Comparison of ENCODE assay signal across 32 cellular contexts in the genomic region with DNA sequence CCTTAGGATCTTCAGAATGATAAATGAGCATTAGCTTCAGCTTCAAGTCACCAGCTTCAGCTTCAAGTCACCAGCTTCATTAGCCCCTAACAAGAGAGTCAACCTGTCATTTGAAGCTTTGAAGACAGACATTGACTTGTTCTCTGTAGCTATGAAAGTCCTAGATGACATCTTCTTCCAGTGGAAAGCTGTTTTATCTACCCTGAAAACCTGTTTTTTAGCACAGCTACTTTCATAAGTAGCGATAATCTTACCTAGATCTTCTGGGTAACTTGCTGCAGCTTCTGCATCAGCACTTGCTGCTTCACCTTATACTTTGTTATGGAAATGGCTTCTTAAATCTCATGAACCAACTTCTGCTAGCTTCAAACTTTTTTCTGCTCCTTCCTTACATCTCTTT.
DNase-seq lines count a peak whose midpoint lies in the region; ATAC-seq, FAIRE-seq and TF ChIP-seq lines count a peak whose summit lies in the region.
"Had no signal": no experiment of that assay in that cellular context is flagged by ENCODE, and none has a peak within 500 bp of the region (broad histone marks: within the 10 kb centered on the region; RNA-seq: fewer than 3 reads in every experiment).

No MANE protein-coding gene starts in this region.

- no TSS peak for BruUV-seq in K562 (replicated peaks; lab: Mats Ljungman, UMichigan)

- intact Hi-C loops in K562 (cut with micrococcal nuclease): no loop called here

- H3K18ac ChIP-seq in H1 (ENCODE audit: extremely low read depth, low read length): no peak overlapping the region

- H3K23me2 ChIP-seq in H1 (ENCODE audit: low read depth, low read length): no peaks in the 10 kb centered on the region

- POLR2A ChIA-PET in K562 (lab: Yijun Ruan, JAX) (interaction anchor here (1.1 kb wide), 1 partner anchor 25 kb away, joined by 4 read pairs; no protein-coding TSS in a partner anchor), H1 (lab: Charles Lee; ENCODE audit: partially characterized antibody) (no interaction called here)

- no peak overlapping the region for H2BK12ac ChIP-seq in H1 (ENCODE audit: low read depth, low read length)

- H2BK15ac ChIP-seq in H1 (ENCODE audit: low read length): no peak overlapping the region

- H2BK120ac ChIP-seq in H1 (replicated peaks; ENCODE audit: low read depth, low read length): no peak overlapping the region

- H3K79me2 ChIP-seq in K562 (ENCODE audit: control insufficient read depth, insufficient read depth, low read length): no peaks in the 10 kb centered on the region
- no peaks in the 10 kb centered on the region for H3K79me2 ChIP-seq in H1 (ENCODE audit: control insufficient read depth in 1 of 2, insufficient read depth in 2 of 2, low read length in 2 of 2)

- no peaks in the 10 kb centered on the region for H3K36me3 ChIP-seq in K562 (ENCODE audit: control insufficient read depth, insufficient read depth, low read length)
- H3K36me3 ChIP-seq in H1 (ENCODE audit: control insufficient read depth in 2 of 4, insufficient read depth in 4 of 4, low read length in 3 of 4): no peaks in the 10 kb centered on the region
- H3K36me3 ChIP-seq: BE2C; BLaER1; BLaER1 treated with 17β-estradiol and CSF1 and Interleukin-3, amounts not matched to agents 10 nM and 100 nM had no signal

- H3K9me1 ChIP-seq in K562 (ENCODE audit: control insufficient read depth, insufficient read depth, low read length): no peaks in the 10 kb centered on the region

- H2AFZ ChIP-seq in K562 (ENCODE audit: low read depth, low read length) (0 out of 2 replicates have a peak overlapping the region, but pooled peaks have one; percentile 32), H1 (ENCODE audit: low read length) (no peak overlapping the region)

- no peak overlapping the region for H3K4ac ChIP-seq in H1 (replicated peaks; ENCODE audit: insufficient read length, low read depth, low read length)

- no peak overlapping the region for H3K56ac ChIP-seq in H1 (replicated peaks; ENCODE audit: insufficient read length, low read depth, low read length)

- H3K4me3 ChIP-seq in K562 (no peak overlapping the region), H1 (ENCODE audit: extremely low read depth in 1 of 4, insufficient read depth in 2 of 4, low read depth in 3 of 4, low read length in 4 of 4) (no peak overlapping the region)
- H3K4me3 ChIP-seq: A549; BLaER1; BLaER1 treated with 17β-estradiol and CSF1 and Interleukin-3, amounts not matched to agents 10 nM and 100 nM had no signal

- CTCF ChIA-PET in K562 (lab: Yijun Ruan, JAX; ENCODE audit: low intra/inter-chr PET ratio) (no interaction called here), H1 (lab: Charles Lee; ENCODE audit: partially characterized antibody) (interaction anchor here (0.7 to 1.4 kb wide), 4 partner anchors 15 to 261 kb away, joined by 3 to 5 read pairs (median 4); no protein-coding TSS in a partner anchor)

- H3K9me3 ChIP-seq in K562 (replicated peaks; ENCODE audit: control insufficient read depth, insufficient read depth, low read depth, low read length) (no peaks in the 10 kb centered on the region; the same call in 1 of the 2 replicates), H1 (ENCODE audit: insufficient read depth in 2 of 2, low read depth in 1 of 2, low read length in 1 of 2) (no peaks in the 10 kb centered on the region)
- H3K9me3 ChIP-seq: A549; BE2C; BLaER1; BLaER1 treated with 17β-estradiol and CSF1 and Interleukin-3, amounts not matched to agents 10 nM and 100 nM; Caco-2 had no signal

- 0% methylated on average over 1 of the region's 1 CpG for WGBS in K562 (ENCODE audit: insufficient coverage, low coverage, missing lambda C conversion rate)
- WGBS in H1 (ENCODE audit: extremely low coverage in 1 of 2, insufficient coverage in 1 of 2, insufficient read length in 1 of 2, insufficient replicate concordance in 2 of 2, low coverage in 1 of 2, low lambda C conversion rate in 2 of 2, missing lambda C conversion rate in 1 of 2), 2 experiments: 100% methylated on average over 1 of the region's 1 CpG; no CpG with 5 or more reads in 1 of the 2 experiments

- FAIRE-seq in HTR-8/SVneo (lab: Jason Lieb, UNC) (peak; percentile 54), K562 (lab: Jason Lieb, UNC) (no peak), H1 (lab: Jason Lieb, UNC) (peak; percentile 36)
- FAIRE-seq: A204.1, A549, D721Med had no signal

- H3K14ac ChIP-seq in H1 (ENCODE audit: insufficient read length): no peak overlapping the region

- H4K20me1 ChIP-seq in K562 (replicated peaks; ENCODE audit: control insufficient read depth, insufficient read depth, low read length) (no peaks in the 10 kb centered on the region), H1 (replicated peaks in 1 of 2; ENCODE audit: control insufficient read depth in 1 of 2, insufficient read depth in 2 of 2, low read length in 2 of 2) (no peaks in the 10 kb centered on the region)
- H4K20me1 ChIP-seq: BLaER1; BLaER1 treated with 17β-estradiol and CSF1 and Interleukin-3, amounts not matched to agents 10 nM and 100 nM had no signal

- H2BK5ac ChIP-seq in H1 (ENCODE audit: low read depth, low read length): no peak overlapping the region

- no peak overlapping the region for H2BK20ac ChIP-seq in H1 (ENCODE audit: low read length)

- H4K8ac ChIP-seq in H1 (ENCODE audit: extremely low read depth, insufficient read depth, low read length): no peak overlapping the region

- TF ChIP-seq EP300 in K562 (IDR thresholded peaks at IDR 0.05; ENCODE audit: low read length) (no peak; the same call in 1 of the 2 replicates), H1 (IDR thresholded peaks at IDR 0.05; ENCODE audit: borderline replicate concordance in 1 of 2, low read depth in 2 of 2, low read length in 2 of 2) (no peak)

- H3K23ac ChIP-seq in H1 (ENCODE audit: insufficient read length): no peak overlapping the region

- no peaks in the 10 kb centered on the region for H3K79me1 ChIP-seq in H1 (ENCODE audit: low read depth, low read length)

- TF ChIP-seq CTCF in K562 (IDR thresholded peaks at IDR 0.05 in 2 of 3, conservative IDR thresholded peaks at IDR 0.05 in 1 of 3; ENCODE audit: insufficient read depth in 2 of 3, low read depth in 1 of 3, low read length in 3 of 3) (no peak), H1 (IDR thresholded peaks at IDR 0.05; ENCODE audit: control extremely low read depth in 1 of 3, insufficient read depth in 1 of 3, low read depth in 1 of 3, low read length in 3 of 3) (no peak)

- ATAC-seq in K562: peak; percentile 61
- ATAC-seq: A549; CD8-positive, alpha-beta T cell had no signal

- no peak overlapping the region for H4K91ac ChIP-seq in H1 (replicated peaks; ENCODE audit: insufficient read length, low read length)

- no peak overlapping the region for H2AK5ac ChIP-seq in H1 (ENCODE audit: low read depth, low read length)

- DNase-seq in HTR-8/SVneo (ENCODE audit: insufficient read length, low spot score): no peak
- peak in 1 of 4 experiments; percentile 28 for DNase-seq in K562 (ENCODE audit: extremely low read depth in 1 of 4, low spot score in 3 of 4)
- DNase-seq in H1 (ENCODE audit: low read depth in 1 of 2, low spot score in 2 of 2): no peak
- DNase-seq in EL: no peak
- no peak for DNase-seq in DMS114 treated with DMSO at 0.1 percent for 48 hours (lab: John Stamatoyannopoulos, UW; ENCODE audit: unreplicated experiment)
- DNase-seq in GM19238 (ENCODE audit: insufficient read length, low spot score): no peak
- DNase-seq: 8988T; ACHN; AML-193; BE2C; C1 segment of cervical spinal cord; Caco-2; Calu3; CD4-positive, alpha-beta memory T cell; CD4-positive, alpha-beta T cell; CD4-positive, CD25-positive, alpha-beta regulatory T cell; CD8-positive, alpha-beta memory T cell; CD8-positive, alpha-beta T cell; COR-L47; DMS 273 treated with DMSO at 0.1 percent for 48 hours; DMS153; DMS53; DMS79; DMS79 treated with DMSO at 0.1 percent for 48 hours; DND-41 had no signal

- H3K27ac ChIP-seq in K562 (ENCODE audit: extremely low read depth, low read depth, low read length) (peak overlapping the region; percentile 52; the same call in 2 of the 3 replicates), H1 (ENCODE audit: low read depth, low read length) (no peak overlapping the region)
- H3K27ac ChIP-seq: 22Rv1; A549; BLaER1; BLaER1 treated with 17β-estradiol and CSF1 and Interleukin-3, amounts not matched to agents 10 nM and 100 nM; C4-2B had no signal

- no peak overlapping the region for H4K5ac ChIP-seq in H1 (ENCODE audit: insufficient read length, low read depth, low read length)

- H3K27me3 ChIP-seq in K562 (ENCODE audit: control insufficient read depth in 2 of 2, insufficient read depth in 2 of 2, low read length in 2 of 2) (no peaks in the 10 kb centered on the region), H1 (replicated peaks in 1 of 4; ENCODE audit: control insufficient read depth in 3 of 4, extremely low read depth in 1 of 4, insufficient read depth in 3 of 4, low read length in 3 of 4) (no peaks in the 10 kb centered on the region)
- H3K27me3 ChIP-seq: BLaER1; BLaER1 treated with 17β-estradiol and CSF1 and Interleukin-3, amounts not matched to agents 10 nM and 100 nM had no signal

- in situ Hi-C loops in K562 (cut with MboI): no loop called here

- no peak overlapping the region for H3K9ac ChIP-seq in K562 (ENCODE audit: insufficient read depth in 1 of 2, low read depth in 2 of 2, low read length in 2 of 2)
- H3K9ac ChIP-seq in H1 (replicated peaks in 1 of 4; ENCODE audit: extremely low read depth in 1 of 4, low read depth in 3 of 4, low read length in 3 of 4): no peak overlapping the region
- H3K9ac ChIP-seq: BLaER1; BLaER1 treated with 17β-estradiol and CSF1 and Interleukin-3, amounts not matched to agents 10 nM and 100 nM had no signal

- H3K4me2 ChIP-seq in K562 (ENCODE audit: insufficient read depth, low read length) (no peak overlapping the region; the same call in 1 of the 2 replicates), H1 (ENCODE audit: insufficient read depth in 1 of 2, low read depth in 2 of 2, low read length in 2 of 2) (no peak overlapping the region)
- H3K4me2 ChIP-seq: A549; BLaER1; BLaER1 treated with 17β-estradiol and CSF1 and Interleukin-3, amounts not matched to agents 10 nM and 100 nM had no signal

- TF ChIP-seq RAD21 in K562 (CRISPR knock-in tag; conservative IDR thresholded peaks at IDR 0.05 in 1 of 2, IDR thresholded peaks at IDR 0.05 in 1 of 2) (no peak), H1 (IDR thresholded peaks at IDR 0.05 in 1 of 2, conservative IDR thresholded peaks at IDR 0.05 in 1 of 2; ENCODE audit: low read depth in 2 of 2, low read length in 2 of 2) (no peak)

- H3K4me1 ChIP-seq in K562 (replicated peaks in 1 of 2; ENCODE audit: control insufficient read depth in 2 of 2, insufficient read depth in 2 of 2, low read length in 2 of 2) (peaks cover 0 to 8% of the 10 kb centered on the region in 2 experiments; a peak in 2 of 5 replicates), H1 (replicated peaks in 1 of 4; ENCODE audit: control insufficient read depth in 3 of 4, insufficient read depth in 4 of 4, low read length in 3 of 4) (no peaks in the 10 kb centered on the region)
- H3K4me1 ChIP-seq: A549; BE2C; BLaER1; BLaER1 treated with 17β-estradiol and CSF1 and Interleukin-3, amounts not matched to agents 10 nM and 100 nM; Caco-2 had no signal

- no peak for TF ChIP-seq POLR2A in K562 (conservative IDR thresholded peaks at IDR 0.05)
- TF ChIP-seq POLR2A in H1 (IDR thresholded peaks at IDR 0.05; ENCODE audit: control extremely low read depth in 1 of 2, low read depth in 2 of 2, low read length in 2 of 2): no peak

TF ChIP-seq in K562, 482 proteins besides CTCF, POLR2A, EP300 and RAD21 (continues in another document):
- TF ChIP-seq TCF3 (CRISPR knock-in tag; IDR thresholded peaks at IDR 0.05): peak; percentile 47; the same call in 1 of the 2 replicates
